ENCODE assay signal across 25 cellular contexts in genomic region chr19:49811328-49811727, GRCh38. TPM values are rescaled to one million over a fixed set of nuclear protein-coding genes. Genes with fewer than 3 reads are reported as not detected.
DNase-seq lines count a peak whose midpoint lies in the region; ATAC-seq, FAIRE-seq and TF ChIP-seq lines count a peak whose summit lies in the region.
"Had no signal": no experiment of that assay in that cellular context is flagged by ENCODE, and none has a peak within 500 bp of the region (broad histone marks: within the 10 kb centered on the region; RNA-seq: fewer than 3 reads in every experiment).

No MANE protein-coding gene starts in this region.

- H3K4me1 ChIP-seq in right atrium auricular region: peaks cover 0 to 29% of the 10 kb centered on the region in 2 donors
- H3K4me1 ChIP-seq in endothelial cell of umbilical vein (ENCODE audit: control insufficient read depth, extremely low read depth, insufficient read depth, low read length): peaks cover 20% of the 10 kb centered on the region

- H4K20me1 ChIP-seq in endothelial cell of umbilical vein (replicated peaks; ENCODE audit: control insufficient read depth, extremely low read depth, insufficient read depth, low read length): no peaks in the 10 kb centered on the region

- no peak overlapping the region for H3K27ac ChIP-seq in right atrium auricular region
- H3K27ac ChIP-seq in endothelial cell of umbilical vein (ENCODE audit: insufficient read depth, low read depth, low read length): no peak overlapping the region
- H3K27ac ChIP-seq: C4-2B had no signal

- CTCF ChIA-PET in T-cell (lab: Charles Lee) (interaction anchor here (0.5 to 0.6 kb wide), 2 partner anchors 92 to 531 kb away, joined by 3 to 6 read pairs; no protein-coding TSS in a partner anchor), endothelial cell of umbilical vein (lab: Charles Lee) (no interaction called here)
- CTCF ChIA-PET in activated naive CD4-positive, alpha-beta T cell treated with anti-CD3 and anti-CD28 coated beads, Interleukin-2, amount 10 ng/mL, durations not matched to agents 7 days and 5 days (lab: Charles Lee): no interaction called here

- H3K4me2 ChIP-seq in endothelial cell of umbilical vein (ENCODE audit: insufficient read depth, low read length): no peak overlapping the region

- H3K36me3 ChIP-seq in right atrium auricular region: peaks cover 12% of the 10 kb centered on the region
- no peaks in the 10 kb centered on the region for H3K36me3 ChIP-seq in endothelial cell of umbilical vein (ENCODE audit: control insufficient read depth in 2 of 2, extremely low read depth in 1 of 2, insufficient read depth in 2 of 2, low read length in 2 of 2)
- H3K36me3 ChIP-seq: breast epithelium had no signal

- peaks cover 41 to 56% (median 43%) of the 10 kb centered on the region in 3 donors for H3K4me1 Mint-ChIP-seq in T-cell
- H3K4me1 Mint-ChIP-seq in stimulated activated memory B cell treated with anti-CD40 and anti-IgM and Interleukin-4, amounts not matched to agents 10 μg/mL and 1 μg/mL and 100 μg/mL, for 72 hours: peaks cover 59% of the 10 kb centered on the region
- peaks cover 48% of the 10 kb centered on the region for H3K4me1 Mint-ChIP-seq in activated naive CD4-positive, alpha-beta T cell treated with anti-CD3 and anti-CD28 coated beads, Interleukin-2, amount 10 ng/mL, durations not matched to agents 7 days and 5 days

- H3K36me3 Mint-ChIP-seq in T-cell: peaks cover under 1% of the 10 kb centered on the region
- H3K36me3 Mint-ChIP-seq in stimulated activated memory B cell treated with anti-CD40 and anti-IgM and Interleukin-4, amounts not matched to agents 10 μg/mL and 1 μg/mL and 100 μg/mL, for 72 hours: peaks cover 3% of the 10 kb centered on the region
- H3K36me3 Mint-ChIP-seq in activated naive CD4-positive, alpha-beta T cell treated with anti-CD3 and anti-CD28 coated beads, Interleukin-2, amount 10 ng/mL, durations not matched to agents 7 days and 5 days: peaks cover 7% of the 10 kb centered on the region

- TF ChIP-seq POLR2A in endothelial cell of umbilical vein (IDR thresholded peaks at IDR 0.05; ENCODE audit: low read depth, low read length): no peak

- ATAC-seq in Right ventricle myocardium inferior (no peak), T-cell (replicated peaks in 1 of 4) (no peak), HG03469 (IDR thresholded peaks at IDR 0.05; ENCODE audit: unreplicated experiment) (no peak)
- ATAC-seq in stimulated activated memory B cell treated with anti-CD40 and anti-IgM and Interleukin-4, amounts not matched to agents 10 μg/mL and 1 μg/mL and 100 μg/mL, for 72 hours: no peak
- ATAC-seq: naive thymus-derived CD4-positive, alpha-beta T cell had no signal

- no peaks in the 10 kb centered on the region for H3K27me3 ChIP-seq in right atrium auricular region
- H3K27me3 ChIP-seq in endothelial cell of umbilical vein (ENCODE audit: control insufficient read depth in 2 of 2, insufficient read depth in 2 of 2, low read length in 2 of 2): no peaks in the 10 kb centered on the region
- H3K27me3 ChIP-seq: breast epithelium had no signal

- no peak overlapping the region for H3K9ac ChIP-seq in endothelial cell of umbilical vein (replicated peaks; ENCODE audit: extremely low read depth, insufficient read depth, low read length)

- H3K9me3 ChIP-seq in right atrium auricular region (no peaks in the 10 kb centered on the region), endothelial cell of umbilical vein (replicated peaks; ENCODE audit: control insufficient read depth, insufficient read depth, low read length) (no peaks in the 10 kb centered on the region)
- H3K9me3 ChIP-seq: breast epithelium had no signal

- no peak overlapping the region for H3K27ac Mint-ChIP-seq in T-cell
- peak overlapping the region; percentile 88 for H3K27ac Mint-ChIP-seq in stimulated activated memory B cell treated with anti-CD40 and anti-IgM and Interleukin-4, amounts not matched to agents 10 μg/mL and 1 μg/mL and 100 μg/mL, for 72 hours
- H3K27ac Mint-ChIP-seq in activated naive CD4-positive, alpha-beta T cell treated with anti-CD3 and anti-CD28 coated beads, Interleukin-2, amount 10 ng/mL, durations not matched to agents 7 days and 5 days: no peak overlapping the region

- no peak overlapping the region for H2AFZ ChIP-seq in endothelial cell of umbilical vein (ENCODE audit: low read depth, low read length)

- intact Hi-C loops in Right ventricle myocardium inferior (cut with DNase I) (no loop called here), endothelial cell of umbilical vein (cut with micrococcal nuclease) (no loop called here)

- dilution Hi-C loops in endothelial cell of umbilical vein (cut with MboI; ENCODE audit: extremely low pct_ligation_motif_present, low sequenced_read_pairs): no loop called here

- DNase-seq in Right ventricle myocardium inferior (ENCODE audit: missing footprints) (peak; percentile 14), right atrium auricular region (ENCODE audit: low spot score) (no peak), T-cell (no peak), endothelial cell of umbilical vein (ENCODE audit: low read depth, low spot score) (no peak), T1000 (lab: John Stamatoyannopoulos, UW) (no peak)
- DNase-seq in activated naive CD4-positive, alpha-beta T cell treated with anti-CD3 and anti-CD28 coated beads, Interleukin-2, amount 10 ng/mL, durations not matched to agents 7 days and 5 days: no peak
- DNase-seq: ACHN; activated CD4-positive, alpha-beta T cell treated with anti-CD3 and anti-CD28 coated beads, Interleukin-2, amount 50 U/mL, for 48 hours; activated CD8-positive, alpha-beta memory T cell treated with anti-CD3 and anti-CD28 coated beads, Interleukin-2, amount 50 U/mL, for 48 hours; activated naive CD4-positive, alpha-beta T cell; DMS153; Karpas-422; mesendoderm; naive thymus-derived CD4-positive, alpha-beta T cell; NCI-H1092; NCI-H2029; OCI-M1; SHP77 treated with DMSO at 0.1 percent for 48 hours had no signal

- BruUV-seq in endothelial cell of umbilical vein (replicated peaks; lab: Mats Ljungman, UMichigan): no TSS peak

- no peak for TF ChIP-seq CTCF in right atrium auricular region (IDR thresholded peaks at IDR 0.05)
- TF ChIP-seq CTCF in endothelial cell of umbilical vein (IDR thresholded peaks at IDR 0.05; ENCODE audit: extremely low read depth in 1 of 2, insufficient read depth in 1 of 2, low read depth in 1 of 2, low read length in 2 of 2): no peak

- H3K9me1 ChIP-seq in endothelial cell of umbilical vein (replicated peaks; ENCODE audit: control insufficient read depth, extremely low read depth, insufficient read depth, low read length): no peaks in the 10 kb centered on the region

- H3K4me3 ChIP-seq in right atrium auricular region (no peak overlapping the region), endothelial cell of umbilical vein (replicated peaks in 1 of 3; ENCODE audit: insufficient read depth in 1 of 3, low read depth in 1 of 3, low read length in 3 of 3) (no peak overlapping the region)
- H3K4me3 ChIP-seq: breast epithelium, coronary artery had no signal

- no peaks in the 10 kb centered on the region for H3K9me3 Mint-ChIP-seq in T-cell
- no peaks in the 10 kb centered on the region for H3K9me3 Mint-ChIP-seq in stimulated activated memory B cell treated with anti-CD40 and anti-IgM and Interleukin-4, amounts not matched to agents 10 μg/mL and 1 μg/mL and 100 μg/mL, for 72 hours
- no peaks in the 10 kb centered on the region for H3K9me3 Mint-ChIP-seq in activated naive CD4-positive, alpha-beta T cell treated with anti-CD3 and anti-CD28 coated beads, Interleukin-2, amount 10 ng/mL, durations not matched to agents 7 days and 5 days
- H3K9me3 Mint-ChIP-seq: naive thymus-derived CD4-positive, alpha-beta T cell had no signal

- H3K4me3 Mint-ChIP-seq in T-cell: peak overlapping the region in 2 of 3 donors; percentile 28 to 95
- H3K4me3 Mint-ChIP-seq in stimulated activated memory B cell treated with anti-CD40 and anti-IgM and Interleukin-4, amounts not matched to agents 10 μg/mL and 1 μg/mL and 100 μg/mL, for 72 hours: no peak overlapping the region
- H3K4me3 Mint-ChIP-seq in activated naive CD4-positive, alpha-beta T cell treated with anti-CD3 and anti-CD28 coated beads, Interleukin-2, amount 10 ng/mL, durations not matched to agents 7 days and 5 days: no peak overlapping the region

- FAIRE-seq in endothelial cell of umbilical vein (lab: Jason Lieb, UNC): peak; percentile 18
- FAIRE-seq: GM12891 had no signal

- no peaks in the 10 kb centered on the region for H3K79me2 ChIP-seq in endothelial cell of umbilical vein (ENCODE audit: control insufficient read depth, insufficient read depth, low read length)

- no peaks in the 10 kb centered on the region for H3K27me3 Mint-ChIP-seq in T-cell
- H3K27me3 Mint-ChIP-seq in stimulated activated memory B cell treated with anti-CD40 and anti-IgM and Interleukin-4, amounts not matched to agents 10 μg/mL and 1 μg/mL and 100 μg/mL, for 72 hours: no peaks in the 10 kb centered on the region
- no peaks in the 10 kb centered on the region for H3K27me3 Mint-ChIP-seq in activated naive CD4-positive, alpha-beta T cell treated with anti-CD3 and anti-CD28 coated beads, Interleukin-2, amount 10 ng/mL, durations not matched to agents 7 days and 5 days
- H3K27me3 Mint-ChIP-seq: naive thymus-derived CD4-positive, alpha-beta T cell had no signal

- POLR2A ChIA-PET in T-cell (lab: Charles Lee): no interaction called here
- POLR2A ChIA-PET in endothelial cell of umbilical vein (lab: Charles Lee): no interaction called here

RNA-seq across cellular contexts. Expression of gene FUZ, which starts 1.8 kb away (rescaled TPM):
- total RNA-seq in Right ventricle myocardium inferior (21.0 TPM), right atrium auricular region (10 to 100 TPM; 18.5 to 22.5 TPM), T-cell (10 to 100 TPM; 12.8 to 31.2 (median 23.7) TPM), endothelial cell of umbilical vein (14.0 and 15.3 TPM in 2 replicates)
- 12.3 and 14.5 TPM in 2 replicates for polyA plus RNA-seq in endothelial cell of umbilical vein
- polyA plus RNA-seq in endothelial cell of umbilical vein (2011; cell fraction: cytosol; rRNA removed): 10.7 and 12.5 TPM in 2 replicates
- 15.1 and 15.3 TPM in 2 replicates for polyA plus RNA-seq in endothelial cell of umbilical vein (2011; cell fraction: nucleus; rRNA removed)
- polyA plus RNA-seq in endothelial cell of umbilical vein (2012): 7.9 and 13.3 TPM in 2 replicates
- polyA minus RNA-seq in endothelial cell of umbilical vein: 6.8 and 11.8 TPM in 2 replicates
- polyA minus RNA-seq in endothelial cell of umbilical vein (2011; cell fraction: cytosol; rRNA and poly(A)+ RNA removed): not detected
- 3.1 and 4.6 TPM in 2 replicates for polyA minus RNA-seq in endothelial cell of umbilical vein (2011; cell fraction: nucleus; rRNA and poly(A)+ RNA removed)

RNA-seq across cellular contexts. Expression of gene MED25, which starts 6.8 kb away (rescaled TPM):
- 70.4 TPM for total RNA-seq in Right ventricle myocardium inferior
- 10 to 100 TPM; 31.1 to 54.0 TPM for total RNA-seq in right atrium auricular region
- 10 to 100 TPM; 46.0 to 64.1 (median 57.6) TPM for total RNA-seq in T-cell
- 55.8 and 62.9 TPM in 2 replicates for total RNA-seq in endothelial cell of umbilical vein
- polyA plus RNA-seq in endothelial cell of umbilical vein: 28.3 and 31.7 TPM in 2 replicates
- 35.2 and 36.0 TPM in 2 replicates for polyA plus RNA-seq in endothelial cell of umbilical vein (2011; cell fraction: cytosol; rRNA removed)
- 89.2 and 105 TPM in 2 replicates for polyA plus RNA-seq in endothelial cell of umbilical vein (2011; cell fraction: nucleus; rRNA removed)
- 40.9 and 52.4 TPM in 2 replicates for polyA plus RNA-seq in endothelial cell of umbilical vein (2012)
- polyA minus RNA-seq in endothelial cell of umbilical vein: 43.3 and 48.4 TPM in 2 replicates
- 25.2 TPM for polyA minus RNA-seq in endothelial cell of umbilical vein (2011; cell fraction: cytosol; rRNA and poly(A)+ RNA removed)
- polyA minus RNA-seq in endothelial cell of umbilical vein (2011; cell fraction: nucleus; rRNA and poly(A)+ RNA removed): 32.5 and 39.6 TPM in 2 replicates

RNA-seq across cellular contexts. Expression of gene PTOV1, which starts 39.6 kb away (rescaled TPM):
- total RNA-seq in Right ventricle myocardium inferior (122 TPM), right atrium auricular region (10 to 100 TPM; 64.6 to 81.0 TPM), T-cell (100 to 1,000 TPM; 149 to 165 (median 156) TPM), endothelial cell of umbilical vein (184 and 187 TPM in 2 replicates)
- polyA plus RNA-seq in endothelial cell of umbilical vein: 116 and 125 TPM in 2 replicates
- 93.1 and 118 TPM in 2 replicates for polyA plus RNA-seq in endothelial cell of umbilical vein (2011; cell fraction: cytosol; rRNA removed)
- 257 and 302 TPM in 2 replicates for polyA plus RNA-seq in endothelial cell of umbilical vein (2011; cell fraction: nucleus; rRNA removed)
- polyA plus RNA-seq in endothelial cell of umbilical vein (2012): 96.0 and 145 TPM in 2 replicates
- polyA minus RNA-seq in endothelial cell of umbilical vein: 55.3 and 80.9 TPM in 2 replicates
- 56.8 TPM for polyA minus RNA-seq in endothelial cell of umbilical vein (2011; cell fraction: cytosol; rRNA and poly(A)+ RNA removed)
- polyA minus RNA-seq in endothelial cell of umbilical vein (2011; cell fraction: nucleus; rRNA and poly(A)+ RNA removed): 61.0 and 83.2 TPM in 2 replicates

RNA-seq across cellular contexts. Expression of gene AP2A1, which starts 44.5 kb away (rescaled TPM):
- total RNA-seq in Right ventricle myocardium inferior (76.4 TPM), right atrium auricular region (10 to 100 TPM; 72.5 to 97.3 TPM), T-cell (10 to 100 TPM; 49.6 to 64.8 (median 62.2) TPM), endothelial cell of umbilical vein (108 TPM in 2 replicates)
- polyA plus RNA-seq in endothelial cell of umbilical vein: 113 and 114 TPM in 2 replicates
- 80.4 and 101 TPM in 2 replicates for polyA plus RNA-seq in endothelial cell of umbilical vein (2011; cell fraction: cytosol; rRNA removed)
- 97.8 TPM in 2 replicates for polyA plus RNA-seq in endothelial cell of umbilical vein (2011; cell fraction: nucleus; rRNA removed)
- 75.0 and 114 TPM in 2 replicates for polyA plus RNA-seq in endothelial cell of umbilical vein (2012)
- 104 and 122 TPM in 2 replicates for polyA minus RNA-seq in endothelial cell of umbilical vein
- polyA minus RNA-seq in endothelial cell of umbilical vein (2011; cell fraction: cytosol; rRNA and poly(A)+ RNA removed): 80.2 TPM
- polyA minus RNA-seq in endothelial cell of umbilical vein (2011; cell fraction: nucleus; rRNA and poly(A)+ RNA removed): 45.7 and 60.4 TPM in 2 replicates

RNA-seq across cellular contexts. Expression of gene TSKS, which starts 48.2 kb away (rescaled TPM):
- 0.57 TPM for total RNA-seq in Right ventricle myocardium inferior
- total RNA-seq in right atrium auricular region: under 1 TPM; 0.28 to 0.96 TPM
- total RNA-seq in T-cell: 1 to 10 TPM in 3 of 5 donors, under 1 TPM in 2; 0.23 to 4.1 (median 2.1) TPM
- not detected in 2 replicates for total RNA-seq in endothelial cell of umbilical vein
- 0.03 TPM in 1 of 2 replicates, not detected in the other for polyA plus RNA-seq in endothelial cell of umbilical vein
- not detected in 2 replicates for polyA plus RNA-seq in endothelial cell of umbilical vein (2011; cell fraction: cytosol; rRNA removed)
- polyA plus RNA-seq in endothelial cell of umbilical vein (2011; cell fraction: nucleus; rRNA removed): not detected in 2 replicates
- polyA plus RNA-seq in endothelial cell of umbilical vein (2012): not detected in 2 replicates
- polyA minus RNA-seq in endothelial cell of umbilical vein: not detected in 2 replicates
- not detected for polyA minus RNA-seq in endothelial cell of umbilical vein (2011; cell fraction: cytosol; rRNA and poly(A)+ RNA removed)
- not detected in 2 replicates for polyA minus RNA-seq in endothelial cell of umbilical vein (2011; cell fraction: nucleus; rRNA and poly(A)+ RNA removed)
- total RNA-seq: HT1080 had no signal

Comparison
In these comparisons a context has a peak if more than half of its experiments do, and no peak if none do; other contexts are left out.
1. H3K4me3 Mint-ChIP-seq: peak in T-cell (2 of 3); none in stimulated activated memory B cell treated with anti-CD40 and anti-IgM and Interleukin-4, amounts not matched to agents 10 μg/mL and 1 μg/mL and 100 μg/mL, for 72 hours (single experiment) and activated naive CD4-positive, alpha-beta T cell treated with anti-CD3 and anti-CD28 coated beads, Interleukin-2, amount 10 ng/mL, durations not matched to agents 7 days and 5 days (single experiment).
2. CTCF ChIA-PET loops: an anchor here in T-cell (0.5 to 0.6 kb wide); none called in endothelial cell of umbilical vein and activated naive CD4-positive, alpha-beta T cell treated with anti-CD3 and anti-CD28 coated beads, Interleukin-2, amount 10 ng/mL, durations not matched to agents 7 days and 5 days.